Comparison of ENCODE assay signal across 1 cellular context in the genomic region with DNA sequence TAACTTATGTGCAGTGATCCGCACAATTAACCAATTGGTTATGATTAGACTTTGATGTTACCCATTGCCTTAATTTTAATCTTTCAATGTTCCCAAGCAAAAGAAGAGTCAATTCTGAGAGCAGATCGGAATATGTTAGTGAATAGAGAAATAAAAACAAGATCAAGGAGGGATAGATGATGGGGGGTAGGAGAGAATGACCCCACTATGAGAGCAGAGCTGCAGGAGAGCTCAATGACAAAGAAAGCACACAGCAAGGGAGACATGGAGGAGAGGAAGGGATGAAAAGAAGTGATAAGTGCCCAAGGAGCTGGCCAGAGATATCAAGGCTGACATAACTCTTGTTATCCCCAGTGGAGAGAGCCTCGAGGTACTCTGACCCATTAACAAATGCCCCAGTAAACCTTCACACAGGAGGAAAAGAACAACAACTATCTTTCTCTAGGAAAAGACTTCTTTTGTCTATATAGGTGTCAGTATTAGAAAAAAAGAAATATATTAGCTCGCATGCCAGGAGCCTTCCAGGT.
TF ChIP-seq lines count a peak whose summit lies in the region.

No MANE protein-coding gene starts in this region.

TF ChIP-seq in GM23338, 12 proteins besides CTCF, POLR2A, EP300 and RAD21 (continued from another document):
- TF ChIP-seq, protein P1, sequence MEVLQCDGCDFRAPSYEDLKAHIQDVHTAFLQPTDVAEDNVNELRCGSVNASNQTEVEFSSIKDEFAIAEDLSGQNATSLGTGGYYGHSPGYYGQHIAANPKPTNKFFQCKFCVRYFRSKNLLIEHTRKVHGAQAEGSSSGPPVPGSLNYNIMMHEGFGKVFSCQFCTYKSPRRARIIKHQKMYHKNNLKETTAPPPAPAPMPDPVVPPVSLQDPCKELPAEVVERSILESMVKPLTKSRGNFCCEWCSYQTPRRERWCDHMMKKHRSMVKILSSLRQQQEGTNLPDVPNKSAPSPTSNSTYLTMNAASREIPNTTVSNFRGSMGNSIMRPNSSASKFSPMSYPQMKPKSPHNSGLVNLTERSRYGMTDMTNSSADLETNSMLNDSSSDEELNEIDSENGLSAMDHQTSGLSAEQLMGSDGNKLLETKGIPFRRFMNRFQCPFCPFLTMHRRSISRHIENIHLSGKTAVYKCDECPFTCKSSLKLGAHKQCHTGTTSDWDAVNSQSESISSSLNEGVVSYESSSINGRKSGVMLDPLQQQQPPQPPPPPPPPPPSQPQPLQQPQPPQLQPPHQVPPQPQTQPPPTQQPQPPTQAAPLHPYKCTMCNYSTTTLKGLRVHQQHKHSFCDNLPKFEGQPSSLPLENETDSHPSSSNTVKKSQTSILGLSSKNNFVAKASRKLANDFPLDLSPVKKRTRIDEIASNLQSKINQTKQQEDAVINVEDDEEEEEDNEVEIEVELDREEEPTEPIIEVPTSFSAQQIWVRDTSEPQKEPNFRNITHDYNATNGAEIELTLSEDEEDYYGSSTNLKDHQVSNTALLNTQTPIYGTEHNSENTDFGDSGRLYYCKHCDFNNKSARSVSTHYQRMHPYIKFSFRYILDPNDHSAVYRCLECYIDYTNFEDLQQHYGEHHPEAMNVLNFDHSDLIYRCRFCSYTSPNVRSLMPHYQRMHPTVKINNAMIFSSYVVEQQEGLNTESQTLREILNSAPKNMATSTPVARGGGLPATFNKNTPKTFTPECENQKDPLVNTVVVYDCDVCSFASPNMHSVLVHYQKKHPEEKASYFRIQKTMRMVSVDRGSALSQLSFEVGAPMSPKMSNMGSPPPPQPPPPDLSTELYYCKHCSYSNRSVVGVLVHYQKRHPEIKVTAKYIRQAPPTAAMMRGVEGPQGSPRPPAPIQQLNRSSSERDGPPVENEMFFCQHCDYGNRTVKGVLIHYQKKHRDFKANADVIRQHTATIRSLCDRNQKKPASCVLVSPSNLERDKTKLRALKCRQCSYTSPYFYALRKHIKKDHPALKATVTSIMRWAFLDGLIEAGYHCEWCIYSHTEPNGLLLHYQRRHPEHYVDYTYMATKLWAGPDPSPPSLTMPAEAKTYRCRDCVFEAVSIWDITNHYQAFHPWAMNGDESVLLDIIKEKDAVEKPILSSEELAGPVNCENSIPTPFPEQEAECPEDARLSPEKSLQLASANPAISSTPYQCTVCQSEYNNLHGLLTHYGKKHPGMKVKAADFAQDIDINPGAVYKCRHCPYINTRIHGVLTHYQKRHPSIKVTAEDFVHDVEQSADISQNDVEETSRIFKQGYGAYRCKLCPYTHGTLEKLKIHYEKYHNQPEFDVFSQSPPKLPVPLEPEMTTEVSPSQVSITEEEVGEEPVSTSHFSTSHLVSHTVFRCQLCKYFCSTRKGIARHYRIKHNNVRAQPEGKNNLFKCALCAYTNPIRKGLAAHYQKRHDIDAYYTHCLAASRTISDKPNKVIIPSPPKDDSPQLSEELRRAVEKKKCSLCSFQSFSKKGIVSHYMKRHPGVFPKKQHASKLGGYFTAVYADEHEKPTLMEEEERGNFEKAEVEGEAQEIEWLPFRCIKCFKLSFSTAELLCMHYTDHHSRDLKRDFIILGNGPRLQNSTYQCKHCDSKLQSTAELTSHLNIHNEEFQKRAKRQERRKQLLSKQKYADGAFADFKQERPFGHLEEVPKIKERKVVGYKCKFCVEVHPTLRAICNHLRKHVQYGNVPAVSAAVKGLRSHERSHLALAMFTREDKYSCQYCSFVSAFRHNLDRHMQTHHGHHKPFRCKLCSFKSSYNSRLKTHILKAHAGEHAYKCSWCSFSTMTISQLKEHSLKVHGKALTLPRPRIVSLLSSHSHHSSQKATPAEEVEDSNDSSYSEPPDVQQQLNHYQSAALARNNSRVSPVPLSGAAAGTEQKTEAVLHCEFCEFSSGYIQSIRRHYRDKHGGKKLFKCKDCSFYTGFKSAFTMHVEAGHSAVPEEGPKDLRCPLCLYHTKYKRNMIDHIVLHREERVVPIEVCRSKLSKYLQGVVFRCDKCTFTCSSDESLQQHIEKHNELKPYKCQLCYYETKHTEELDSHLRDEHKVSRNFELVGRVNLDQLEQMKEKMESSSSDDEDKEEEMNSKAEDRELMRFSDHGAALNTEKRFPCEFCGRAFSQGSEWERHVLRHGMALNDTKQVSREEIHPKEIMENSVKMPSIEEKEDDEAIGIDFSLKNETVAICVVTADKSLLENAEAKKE (CRISPR knock-in tag; IDR thresholded peaks at IDR 0.05): no peak
- TF ChIP-seq POLR2AphosphoS5 (IDR thresholded peaks at IDR 0.05; ENCODE audit: low read depth): no peak
- TF ChIP-seq EZH2phosphoT487 (IDR thresholded peaks at IDR 0.05; ENCODE audit: unreplicated experiment): no peak
- TF ChIP-seq EZH2 (IDR thresholded peaks at IDR 0.05; ENCODE audit: low read depth, unreplicated experiment): no peak
